In the genomic region with DNA sequence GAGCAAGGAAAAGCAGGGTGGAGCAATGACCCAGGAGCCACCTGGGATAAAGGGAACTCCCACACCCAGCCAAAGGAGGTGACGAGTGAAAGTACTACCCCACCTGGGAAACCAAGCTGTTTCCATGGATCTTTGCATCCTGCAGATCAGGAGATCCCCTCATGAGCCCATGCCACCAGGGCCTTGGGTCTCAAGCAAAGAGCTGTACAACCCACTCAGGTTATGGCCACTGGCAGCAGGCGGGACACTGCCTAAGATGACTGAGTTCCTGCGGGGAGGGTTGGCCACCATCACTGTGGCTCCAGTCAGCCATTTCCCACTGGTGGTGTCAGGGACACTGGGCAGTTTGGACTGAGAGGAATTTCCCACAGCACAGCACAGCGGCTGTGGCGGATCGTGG, we compare ENCODE assay signal across 22 cellular contexts.
"Had no signal": no experiment of that assay in that cellular context is flagged by ENCODE, and none has a peak within 500 bp of the region (broad histone marks: within the 10 kb centered on the region; RNA-seq: fewer than 3 reads in every experiment).

No MANE protein-coding gene starts in this region.

- H3K27me3 ChIP-seq: SJCRH30 had no signal

- DNase-seq: KBM-7; MV-4-11; NCI-H1092; NCI-H1105 treated with DMSO at 0.1 percent for 48 hours; NCI-H1436; NCI-H187; NCI-H2029; NCI-H2081 treated with DMSO at 0.1 percent for 48 hours; NCI-H2171; NCI-H226; NCI-H446; NCI-H510A; NCI-H524 treated with DMSO at 0.1 percent for 48 hours; NCI-H69; NCI-H774; NK-92 treated with Interleukin-12 subunit alpha and Interleukin-12 subunit beta, amount 100 ng/mL, for 24 hours; PC-3; SHP77; SJCRH30 had no signal

- H3K36me3 ChIP-seq: SJCRH30 had no signal

- H3K27ac ChIP-seq: RWPE1, SJCRH30 had no signal

- ATAC-seq: Panc1, PC-3, SK-N-SH treated with all-trans-retinoic acid at 6 μM for 48 hours had no signal

- H3K4me3 ChIP-seq: SJCRH30 had no signal

- H3K9me3 ChIP-seq: SJCRH30 had no signal

- H3K4me1 ChIP-seq: SJCRH30 had no signal
